ENCODE assay signal across 21 cellular contexts in the genomic region with DNA sequence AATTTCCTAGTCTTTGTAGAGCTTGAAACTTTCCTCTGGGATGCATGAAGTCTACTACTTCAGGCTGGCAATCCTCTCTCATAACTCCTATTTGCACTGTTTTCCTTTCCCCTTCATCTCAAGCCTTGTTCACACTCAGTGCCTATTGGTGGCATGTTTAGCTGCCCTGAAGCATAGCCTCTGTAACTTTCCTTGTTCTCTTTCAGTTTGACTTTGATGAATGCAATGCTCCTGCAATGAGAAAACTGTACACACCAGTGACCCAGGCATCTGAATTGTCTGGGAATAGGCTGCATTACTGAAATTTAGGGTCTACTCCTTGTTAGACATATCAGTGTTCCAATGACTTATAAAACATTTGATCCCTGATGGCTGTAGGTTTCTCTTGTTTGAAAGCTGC.
DNase-seq lines count a peak whose midpoint lies in the region; ATAC-seq and TF ChIP-seq lines count a peak whose summit lies in the region.
"Had no signal": no experiment of that assay in that cellular context is flagged by ENCODE, and none has a peak within 500 bp of the region (broad histone marks: within the 10 kb centered on the region; RNA-seq: fewer than 3 reads in every experiment).

No MANE protein-coding gene starts in this region.

- no peak overlapping the region for H4K91ac ChIP-seq in H9 (ENCODE audit: insufficient read length, low read depth, low read length)

- no peak overlapping the region for H3K4me3 ChIP-seq in neural progenitor cell
- H3K4me3 ChIP-seq: BLaER1 treated with 17β-estradiol and CSF1 and Interleukin-3, amounts not matched to agents 10 nM and 100 nM; GM12878 had no signal

- H3K9me3 Mint-ChIP-seq in H9 (no peaks in the 10 kb centered on the region), neural progenitor cell (peaks cover 2% of the 10 kb centered on the region)
- H3K9me3 Mint-ChIP-seq: CD8-positive, alpha-beta T cell; HFFc6; IgD-negative memory B cell had no signal

- H3K36me3 ChIP-seq in neural progenitor cell, result peaks cover 3% of the 10 kb centered on the region
- H3K36me3 ChIP-seq: BLaER1 treated with 17β-estradiol and CSF1 and Interleukin-3, amounts not matched to agents 10 nM and 100 nM had no signal

- H3K18ac ChIP-seq in H9 (ENCODE audit: insufficient read length, low read depth, low read length), result no peak overlapping the region

- ATAC-seq in HG03378 (IDR thresholded peaks at IDR 0.05; ENCODE audit: unreplicated experiment), result no peak
- no peak for ATAC-seq in HG03025 (IDR thresholded peaks at IDR 0.05; ENCODE audit: low FRiP score, unreplicated experiment)
- ATAC-seq: CD8-positive, alpha-beta T cell; GM12878; HepG2 had no signal

- no peaks in the 10 kb centered on the region for H3F3A ChIP-seq in neural progenitor cell (ENCODE audit: low read depth)

- no peak overlapping the region for H2BK20ac ChIP-seq in H9 (ENCODE audit: low read depth, low read length, poor library complexity, severe bottlenecking)

- H2BK12ac ChIP-seq in H9 (ENCODE audit: insufficient read length, low read depth, low read length), result no peak overlapping the region

- H3K4ac ChIP-seq in H9 (ENCODE audit: low read depth, low read length), result no peak overlapping the region

- no peaks in the 10 kb centered on the region for H4K20me1 ChIP-seq in H9 (ENCODE audit: control insufficient read depth, insufficient read depth, insufficient read length)
- H4K20me1 ChIP-seq in neural progenitor cell (ENCODE audit: low read depth), result peaks cover 42% of the 10 kb centered on the region
- H4K20me1 ChIP-seq: BLaER1 treated with 17β-estradiol and CSF1 and Interleukin-3, amounts not matched to agents 10 nM and 100 nM had no signal

- no peaks in the 10 kb centered on the region for H3K23me2 ChIP-seq in H9 (ENCODE audit: insufficient read length, low read depth, low read length, poor library complexity, severe bottlenecking)

- H3K9ac ChIP-seq in H9 (ENCODE audit: extremely low read depth, insufficient read length, low read length) (no peak overlapping the region), neural progenitor cell (no peak overlapping the region)
- H3K9ac ChIP-seq: BLaER1 treated with 17β-estradiol and CSF1 and Interleukin-3, amounts not matched to agents 10 nM and 100 nM had no signal

- H4K8ac ChIP-seq in H9 (replicated peaks; ENCODE audit: insufficient read length, low read depth, low read length), result no peak overlapping the region

- H3K79me2 ChIP-seq in H9 (ENCODE audit: insufficient read depth, low read length), result no peaks in the 10 kb centered on the region
- peaks cover 7% of the 10 kb centered on the region for H3K79me2 ChIP-seq in neural progenitor cell (ENCODE audit: low read depth)

- H3K27me3 Mint-ChIP-seq in H9 (ENCODE audit: low read depth) (no peaks in the 10 kb centered on the region), neural progenitor cell (ENCODE audit: insufficient read depth, low read depth) (no peaks in the 10 kb centered on the region)

- peaks cover 10 to 11% of the 10 kb centered on the region in 2 experiments for H3K4me1 Mint-ChIP-seq in H9
- peaks cover 19% of the 10 kb centered on the region for H3K4me1 Mint-ChIP-seq in neural progenitor cell
- H3K4me1 Mint-ChIP-seq: B cell, IgD-negative memory B cell had no signal

- DNase-seq in H9 (no peak), SK-MEL-5 (ENCODE audit: low read depth, low spot score) (peak; percentile 77), left kidney (ENCODE audit: low read depth, low spot score) (peak; percentile 74), neural progenitor cell (ENCODE audit: low spot score) (no peak), islet precursor cell (no peak), hippocampal formation (lab: John Stamatoyannopoulos, UW) (no peak)
- DNase-seq: CD8-positive, alpha-beta T cell; COR-L47; DMS 273 treated with DMSO at 0.1 percent for 48 hours; DMS53; DND-41; EL; HCEC 1CT; HFFc6 had no signal

- no peak for TF ChIP-seq CTCF in H9 (conservative IDR thresholded peaks at IDR 0.05)
- TF ChIP-seq CTCF in neural progenitor cell (IDR thresholded peaks at IDR 0.05), result no peak

- H3K27ac Mint-ChIP-seq in H9 (peak overlapping the region in 2 of 3 experiments; percentile 7 to 19; a peak in 2 of 7 replicates), neural progenitor cell (no peak overlapping the region)
- H3K27ac Mint-ChIP-seq: B cell; CD8-positive, alpha-beta T cell; HFFc6; IgD-negative memory B cell had no signal

- H3K27me3 ChIP-seq in H9 (ENCODE audit: insufficient read depth, low read length) (no peaks in the 10 kb centered on the region), neural progenitor cell (no peaks in the 10 kb centered on the region)
- H3K27me3 ChIP-seq: BLaER1 treated with 17β-estradiol and CSF1 and Interleukin-3, amounts not matched to agents 10 nM and 100 nM had no signal

- H3K56ac ChIP-seq in H9 (ENCODE audit: insufficient read length, low read depth, low read length), result no peak overlapping the region

- H3K4me3 Mint-ChIP-seq in H9, result no peak overlapping the region
- H3K4me3 Mint-ChIP-seq in neural progenitor cell, result no peak overlapping the region
- H3K4me3 Mint-ChIP-seq: B cell; CD8-positive, alpha-beta T cell; HFFc6; IgD-negative memory B cell had no signal

- no peaks in the 10 kb centered on the region for H3K79me1 ChIP-seq in H9 (ENCODE audit: insufficient read depth, low read depth, low read length, poor library complexity, severe bottlenecking)

- H3K4me1 ChIP-seq in H9 (ENCODE audit: insufficient read depth, low read length) (no peaks in the 10 kb centered on the region), neural progenitor cell (peaks cover 17% of the 10 kb centered on the region)
- H3K4me1 ChIP-seq: BLaER1 treated with 17β-estradiol and CSF1 and Interleukin-3, amounts not matched to agents 10 nM and 100 nM had no signal

- H3K27ac ChIP-seq in H9 (ENCODE audit: insufficient read length, low read depth, low read length), result no peak overlapping the region
- H3K27ac ChIP-seq in neural progenitor cell, result peak overlapping the region; percentile 39
- H3K27ac ChIP-seq: BLaER1 treated with 17β-estradiol and CSF1 and Interleukin-3, amounts not matched to agents 10 nM and 100 nM had no signal

- H3T11ph ChIP-seq in H9 (ENCODE audit: low read length), result no peak overlapping the region

- no peak overlapping the region for H3K23ac ChIP-seq in H9 (ENCODE audit: insufficient read length, low read depth, low read length)

- H3K36me3 Mint-ChIP-seq in H9 (ENCODE audit: insufficient read depth in 1 of 3, low read depth in 3 of 3) (no peaks in the 10 kb centered on the region; a peak in 1 of 7 replicates), neural progenitor cell (no peaks in the 10 kb centered on the region)
- H3K36me3 Mint-ChIP-seq: CD8-positive, alpha-beta T cell; IgD-negative memory B cell had no signal

- no peak overlapping the region for H3K4me2 ChIP-seq in H9 (ENCODE audit: insufficient read depth, insufficient read length, low read length)
- H3K4me2 ChIP-seq in neural progenitor cell, result peak overlapping the region; percentile 40
- H3K4me2 ChIP-seq: BLaER1 treated with 17β-estradiol and CSF1 and Interleukin-3, amounts not matched to agents 10 nM and 100 nM had no signal

- H2AFZ ChIP-seq in H9 (ENCODE audit: low read length) (no peak overlapping the region), neural progenitor cell (replicated peaks) (no peak overlapping the region)

- H2BK120ac ChIP-seq in H9 (ENCODE audit: low read depth, low read length, poor library complexity, severe bottlenecking), result no peak overlapping the region

- H2AK5ac ChIP-seq in H9 (ENCODE audit: insufficient read length, low read length), result no peak overlapping the region

- H2BK5ac ChIP-seq in H9 (ENCODE audit: insufficient read length, low read length), result no peak overlapping the region

- no peaks in the 10 kb centered on the region for H3K9me3 ChIP-seq in H9 (ENCODE audit: control insufficient read depth, low read depth, low read length)
- H3K9me3 ChIP-seq in neural progenitor cell (ENCODE audit: low read depth), result no peaks in the 10 kb centered on the region
- H3K9me3 ChIP-seq: BLaER1 treated with 17β-estradiol and CSF1 and Interleukin-3, amounts not matched to agents 10 nM and 100 nM had no signal

- in situ Hi-C loops in SK-MEL-5 (cut with HindIII; ENCODE audit: low pct_unique_long_range_greater_than_20kb, low sequenced_read_pairs), result no loop called here

- no peak overlapping the region for H4K5ac ChIP-seq in H9 (ENCODE audit: insufficient read length, low read depth, low read length)

- no peak overlapping the region for H3K14ac ChIP-seq in H9 (ENCODE audit: insufficient read depth, low read length)

- no peak overlapping the region for H2BK15ac ChIP-seq in H9 (ENCODE audit: low read depth, low read length)

Comparison
In these comparisons a context has a peak if more than half of its experiments do, and no peak if none do; other contexts are left out.
1. DNase-seq: peak in SK-MEL-5 (single experiment) and left kidney (single experiment); none in H9 (single experiment), neural progenitor cell (single experiment), islet precursor cell (single experiment) and hippocampal formation (0 of 2).